ENCODE assay signal across 19 cellular contexts in the genomic region with DNA sequence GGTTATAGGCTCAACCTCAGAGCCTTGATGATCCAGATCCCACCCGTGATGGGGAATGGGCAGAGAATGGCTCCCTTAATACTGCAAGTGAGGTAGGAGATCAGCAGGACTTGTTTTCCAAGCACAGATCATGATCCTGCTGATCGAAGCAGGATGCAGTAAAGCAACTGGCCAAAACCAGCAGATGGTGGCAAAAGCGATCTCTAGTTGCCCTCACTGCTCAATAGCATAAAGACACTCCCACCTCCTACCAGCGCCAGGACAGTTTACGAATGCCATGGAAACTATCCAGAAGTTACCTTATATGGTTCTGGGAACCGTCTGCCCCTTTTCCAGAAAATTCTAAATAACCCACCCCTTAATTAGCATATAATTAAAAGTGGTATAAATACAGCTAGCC.
"Had no signal": no experiment of that assay in that cellular context is flagged by ENCODE, and none has a peak within 500 bp of the region (broad histone marks: within the 10 kb centered on the region; RNA-seq: fewer than 3 reads in every experiment).

No MANE protein-coding gene starts in this region.

- H2AFZ ChIP-seq: hepatocyte, neural progenitor cell had no signal

- H3K36me3 ChIP-seq: neural progenitor cell, ovary had no signal

- H3K4me2 ChIP-seq: hepatocyte, neural progenitor cell, smooth muscle cell had no signal

- H3K9ac ChIP-seq: neural progenitor cell had no signal

- H3K4me3 ChIP-seq: hepatocyte, lung, neural progenitor cell, ovary, smooth muscle cell had no signal

- H3K4me1 ChIP-seq: foreskin keratinocyte had no signal

- H3K27ac ChIP-seq: foreskin keratinocyte, hepatocyte, neural progenitor cell, ovary had no signal

- ATAC-seq: foreskin keratinocyte; natural killer cell treated with Interleukin-12 subunit alpha and Interleukin-12 subunit beta and Interleukin-15 and Interleukin-18, amount 100 ng/mL, for 72 hours; right cardiac atrium had no signal

- DNase-seq: effector CD4-positive, alpha-beta T cell; endodermal cell; erythroblast; foreskin keratinocyte; kidney; left cardiac atrium; left ventricle myocardium superior; mesenchymal stem cell; ovary; right cardiac atrium; stimulated activated CD4-positive, alpha-beta T cell treated with anti-CD3 and anti-CD28 coated beads, Interleukin-2, amount 100 ng/mL, for 48 hours; stimulated activated naive CD4-positive, alpha-beta T cell treated with Interleukin-2 at 50 U/mL for 16 hours had no signal

- H3K9me3 ChIP-seq: ovary had no signal

- H3K27me3 ChIP-seq: hepatocyte, neural progenitor cell, ovary had no signal

- H3K79me2 ChIP-seq: hepatocyte had no signal

- FAIRE-seq: endothelial cell of umbilical vein, kidney, urothelium cell line had no signal
